ENCODE assay signal across 14 cellular contexts in genomic region chr6:5094327-5094726, GRCh38. TPM values are rescaled to one million over a fixed set of nuclear protein-coding genes. Genes with fewer than 3 reads are reported as not detected.
DNase-seq lines count a peak whose midpoint lies in the region; ATAC-seq and TF ChIP-seq lines count a peak whose summit lies in the region.
"Had no signal": no experiment of that assay in that cellular context is flagged by ENCODE, and none has a peak within 500 bp of the region (broad histone marks: within the 10 kb centered on the region; RNA-seq: fewer than 3 reads in every experiment).

No MANE protein-coding gene starts in this region.

- no peaks in the 10 kb centered on the region for H3K9me3 Mint-ChIP-seq in natural killer cell
- H3K9me3 Mint-ChIP-seq: type B pancreatic cell had no signal

- H3K27me3 Mint-ChIP-seq in natural killer cell (ENCODE audit: low read depth in 2 of 2): peaks cover 0 to 6% of the 10 kb centered on the region in 2 donors

- H3K4me3 Mint-ChIP-seq in natural killer cell: no peak overlapping the region
- H3K4me3 Mint-ChIP-seq: type B pancreatic cell had no signal

- H3K36me3 Mint-ChIP-seq in natural killer cell: no peaks in the 10 kb centered on the region
- H3K36me3 Mint-ChIP-seq: type B pancreatic cell had no signal

- no peak overlapping the region for H3K4me3 ChIP-seq in astrocyte of the spinal cord (ENCODE audit: low read depth, low read length)

- ATAC-seq in HG03457 (IDR thresholded peaks at IDR 0.05; ENCODE audit: unreplicated experiment): no peak
- no peak for ATAC-seq in HG03045 (IDR thresholded peaks at IDR 0.05; ENCODE audit: unreplicated experiment)
- ATAC-seq in natural killer cell: no peak
- ATAC-seq: HepG2 had no signal

- H3K27ac Mint-ChIP-seq in natural killer cell: no peak overlapping the region
- H3K27ac Mint-ChIP-seq: type B pancreatic cell had no signal

- DNase-seq in AG08395 (ENCODE audit: low spot score) (peak; percentile 93), HS-5 (ENCODE audit: low read depth) (peak; percentile 55), astrocyte of the spinal cord (ENCODE audit: low read depth, low spot score) (peak; percentile 94), kidney tubule cell (ENCODE audit: low spot score) (peak; percentile 63), SK-N-DZ (ENCODE audit: low spot score) (no peak), natural killer cell (no peak)
- DNase-seq: activated naive CD4-positive, alpha-beta T cell treated with anti-CD3 and anti-CD28 coated beads, Interleukin-2, amount 50 U/mL, for 16 hours; effector CD4-positive, alpha-beta T cell; NCI-H2081 treated with DMSO at 0.1 percent for 48 hours had no signal

- in situ Hi-C loops in astrocyte of the spinal cord (cut with HindIII; ENCODE audit: low sequenced_read_pairs): no loop called here

- H3K4me1 Mint-ChIP-seq in natural killer cell: no peaks in the 10 kb centered on the region

- intact Hi-C loops in natural killer cell (cut with micrococcal nuclease): no loop called here

- TF ChIP-seq CTCF in astrocyte of the spinal cord (IDR thresholded peaks at IDR 0.05; ENCODE audit: low read depth, low read length): no peak
- no peak for TF ChIP-seq CTCF in natural killer cell (IDR thresholded peaks at IDR 0.05)

RNA-seq across cellular contexts. Expression of gene PPP1R3G, which starts 9.2 kb away (rescaled TPM):
- polyA plus RNA-seq in SK-N-DZ (2014; cell fraction: cytosol; rRNA removed): 0.05 and 0.12 TPM in 2 replicates
- 0.09 TPM in 1 of 2 replicates, not detected in the other for polyA plus RNA-seq in SK-N-DZ (2014; cell fraction: nucleus; rRNA removed)
- total RNA-seq in natural killer cell: under 1 TPM in 1 of 3 donors, not detected in 2; 0.07 TPM
- total RNA-seq: T-helper 1 cell treated with Interleukin-12 subunit alpha and Interleukin-12 subunit beta and Interleukin-4 antibody, amounts not matched to agents 30 ng/mL and 1 ng/mL, for 36 hours had no signal

Comparison
In these comparisons a context has a peak if more than half of its experiments do, and no peak if none do; other contexts are left out.
1. DNase-seq: peak in AG08395 (single experiment), HS-5 (single experiment), astrocyte of the spinal cord (single experiment) and kidney tubule cell (single experiment); none in SK-N-DZ (single experiment) and natural killer cell (single experiment).